3 cellular contexts compared by ENCODE assay signal in the genomic region with DNA sequence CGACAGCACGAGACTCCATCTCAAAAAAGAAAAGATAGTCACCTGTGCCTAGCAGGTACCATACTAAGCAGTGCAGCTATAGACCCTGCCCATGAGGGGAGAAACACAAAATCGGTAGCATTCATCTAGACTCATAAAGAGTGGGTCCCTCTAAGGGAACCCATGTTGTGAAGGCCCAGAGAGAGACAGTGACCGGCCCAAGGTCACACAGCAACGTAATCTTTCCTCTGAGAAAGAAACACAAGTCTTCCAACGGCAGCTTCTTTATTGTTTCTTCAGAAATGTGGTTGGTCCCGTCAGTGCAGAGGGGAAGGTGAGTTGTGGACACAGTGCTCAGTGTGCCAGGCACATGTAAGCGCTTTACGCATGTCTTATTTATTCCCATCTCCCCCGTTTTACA.
TF ChIP-seq lines count a peak whose summit lies in the region.

No MANE protein-coding gene starts in this region.

TF ChIP-seq in HepG2, 621 proteins besides CTCF, POLR2A, EP300 and RAD21 (continued from another document):
- peak; percentile 89 for TF ChIP-seq ZNF768 (CRISPR knock-in tag; IDR thresholded peaks at IDR 0.05)
- TF ChIP-seq ZFP82 (CRISPR knock-in tag; IDR thresholded peaks at IDR 0.05; ENCODE audit: borderline replicate concordance), result no peak
- TF ChIP-seq MAFK (conservative IDR thresholded peaks at IDR 0.05 in 1 of 2, IDR thresholded peaks at IDR 0.05 in 1 of 2; ENCODE audit: low read length in 2 of 2), result no peak
- no peak for TF ChIP-seq PITX1 (CRISPR knock-in tag; IDR thresholded peaks at IDR 0.05)
- peak; percentile 16 for TF ChIP-seq ZMYM3 (CRISPR knock-in tag; IDR thresholded peaks at IDR 0.05)

TF ChIP-seq in K562, 482 proteins besides CTCF, POLR2A, EP300 and RAD21:
- TF ChIP-seq ZFP36 (IDR thresholded peaks at IDR 0.05; ENCODE audit: low read depth, low read length, partially characterized antibody) (peak; percentile 68), BCOR (IDR thresholded peaks at IDR 0.05) (0 out of 2 replicates have a peak, but pooled peaks have one; percentile 26), DNMT1 (IDR thresholded peaks at IDR 0.05) (no peak), RBM25 (IDR thresholded peaks at IDR 0.05; ENCODE audit: low read depth, low read length, severe bottlenecking) (peak; percentile 50)
- TF ChIP-seq, protein P1, sequence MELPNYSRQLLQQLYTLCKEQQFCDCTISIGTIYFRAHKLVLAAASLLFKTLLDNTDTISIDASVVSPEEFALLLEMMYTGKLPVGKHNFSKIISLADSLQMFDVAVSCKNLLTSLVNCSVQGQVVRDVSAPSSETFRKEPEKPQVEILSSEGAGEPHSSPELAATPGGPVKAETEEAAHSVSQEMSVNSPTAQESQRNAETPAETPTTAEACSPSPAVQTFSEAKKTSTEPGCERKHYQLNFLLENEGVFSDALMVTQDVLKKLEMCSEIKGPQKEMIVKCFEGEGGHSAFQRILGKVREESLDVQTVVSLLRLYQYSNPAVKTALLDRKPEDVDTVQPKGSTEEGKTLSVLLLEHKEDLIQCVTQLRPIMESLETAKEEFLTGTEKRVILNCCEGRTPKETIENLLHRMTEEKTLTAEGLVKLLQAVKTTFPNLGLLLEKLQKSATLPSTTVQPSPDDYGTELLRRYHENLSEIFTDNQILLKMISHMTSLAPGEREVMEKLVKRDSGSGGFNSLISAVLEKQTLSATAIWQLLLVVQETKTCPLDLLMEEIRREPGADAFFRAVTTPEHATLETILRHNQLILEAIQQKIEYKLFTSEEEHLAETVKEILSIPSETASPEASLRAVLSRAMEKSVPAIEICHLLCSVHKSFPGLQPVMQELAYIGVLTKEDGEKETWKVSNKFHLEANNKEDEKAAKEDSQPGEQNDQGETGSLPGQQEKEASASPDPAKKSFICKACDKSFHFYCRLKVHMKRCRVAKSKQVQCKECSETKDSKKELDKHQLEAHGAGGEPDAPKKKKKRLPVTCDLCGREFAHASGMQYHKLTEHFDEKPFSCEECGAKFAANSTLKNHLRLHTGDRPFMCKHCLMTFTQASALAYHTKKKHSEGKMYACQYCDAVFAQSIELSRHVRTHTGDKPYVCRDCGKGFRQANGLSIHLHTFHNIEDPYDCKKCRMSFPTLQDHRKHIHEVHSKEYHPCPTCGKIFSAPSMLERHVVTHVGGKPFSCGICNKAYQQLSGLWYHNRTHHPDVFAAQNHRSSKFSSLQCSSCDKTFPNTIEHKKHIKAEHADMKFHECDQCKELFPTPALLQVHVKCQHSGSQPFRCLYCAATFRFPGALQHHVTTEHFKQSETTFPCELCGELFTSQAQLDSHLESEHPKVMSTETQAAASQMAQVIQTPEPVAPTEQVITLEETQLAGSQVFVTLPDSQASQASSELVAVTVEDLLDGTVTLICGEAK (IDR thresholded peaks at IDR 0.05), result no peak
- TF ChIP-seq, protein P1 (CRISPR knock-in tag; IDR thresholded peaks at IDR 0.05), result no peak

TF ChIP-seq in SK-N-SH, 30 proteins besides CTCF, POLR2A, EP300 and RAD21 (continued from another document):
- TF ChIP-seq USF2 (IDR thresholded peaks at IDR 0.05; ENCODE audit: borderline replicate concordance, low read depth, low read length) (no peak), GABPA (IDR thresholded peaks at IDR 0.05; ENCODE audit: low read depth) (no peak), NRF1 (IDR thresholded peaks at IDR 0.05; ENCODE audit: low read depth, low read length) (no peak), MAX (IDR thresholded peaks at IDR 0.05; ENCODE audit: low read depth) (no peak), EZH2phosphoT487 (IDR thresholded peaks at IDR 0.05; ENCODE audit: borderline replicate concordance, low read depth) (no peak), MXI1 (IDR thresholded peaks at IDR 0.05; ENCODE audit: low read depth, low read length) (no peak), SMC3 (IDR thresholded peaks at IDR 0.05; ENCODE audit: low read depth, low read length) (no peak), TEAD4 (IDR thresholded peaks at IDR 0.05; ENCODE audit: borderline replicate concordance, insufficient read depth) (no peak), JUND (IDR thresholded peaks at IDR 0.05) (no peak), RXRA (IDR thresholded peaks at IDR 0.05; ENCODE audit: borderline replicate concordance, low read depth) (no peak), FOSL2 (IDR thresholded peaks at IDR 0.05; ENCODE audit: borderline replicate concordance, low read depth) (no peak), CHD2 (IDR thresholded peaks at IDR 0.05; ENCODE audit: low read length, partially characterized antibody) (no peak), NFIC (IDR thresholded peaks at IDR 0.05; ENCODE audit: borderline replicate concordance) (no peak), ZBTB33 (IDR thresholded peaks at IDR 0.05; ENCODE audit: borderline replicate concordance, low read depth) (no peak)
- TF ChIP-seq, protein P2, sequence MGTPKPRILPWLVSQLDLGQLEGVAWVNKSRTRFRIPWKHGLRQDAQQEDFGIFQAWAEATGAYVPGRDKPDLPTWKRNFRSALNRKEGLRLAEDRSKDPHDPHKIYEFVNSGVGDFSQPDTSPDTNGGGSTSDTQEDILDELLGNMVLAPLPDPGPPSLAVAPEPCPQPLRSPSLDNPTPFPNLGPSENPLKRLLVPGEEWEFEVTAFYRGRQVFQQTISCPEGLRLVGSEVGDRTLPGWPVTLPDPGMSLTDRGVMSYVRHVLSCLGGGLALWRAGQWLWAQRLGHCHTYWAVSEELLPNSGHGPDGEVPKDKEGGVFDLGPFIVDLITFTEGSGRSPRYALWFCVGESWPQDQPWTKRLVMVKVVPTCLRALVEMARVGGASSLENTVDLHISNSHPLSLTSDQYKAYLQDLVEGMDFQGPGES (IDR thresholded peaks at IDR 0.05; ENCODE audit: low read depth, low read length), result no peak
- TF ChIP-seq, protein P3, sequence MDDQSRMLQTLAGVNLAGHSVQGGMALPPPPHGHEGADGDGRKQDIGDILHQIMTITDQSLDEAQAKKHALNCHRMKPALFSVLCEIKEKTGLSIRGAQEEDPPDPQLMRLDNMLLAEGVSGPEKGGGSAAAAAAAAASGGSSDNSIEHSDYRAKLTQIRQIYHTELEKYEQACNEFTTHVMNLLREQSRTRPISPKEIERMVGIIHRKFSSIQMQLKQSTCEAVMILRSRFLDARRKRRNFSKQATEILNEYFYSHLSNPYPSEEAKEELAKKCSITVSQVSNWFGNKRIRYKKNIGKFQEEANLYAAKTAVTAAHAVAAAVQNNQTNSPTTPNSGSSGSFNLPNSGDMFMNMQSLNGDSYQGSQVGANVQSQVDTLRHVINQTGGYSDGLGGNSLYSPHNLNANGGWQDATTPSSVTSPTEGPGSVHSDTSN (IDR thresholded peaks at IDR 0.05), result no peak
TF ChIP-seq in SK-N-SH: peak in this region for 0.
